In the genomic region with DNA sequence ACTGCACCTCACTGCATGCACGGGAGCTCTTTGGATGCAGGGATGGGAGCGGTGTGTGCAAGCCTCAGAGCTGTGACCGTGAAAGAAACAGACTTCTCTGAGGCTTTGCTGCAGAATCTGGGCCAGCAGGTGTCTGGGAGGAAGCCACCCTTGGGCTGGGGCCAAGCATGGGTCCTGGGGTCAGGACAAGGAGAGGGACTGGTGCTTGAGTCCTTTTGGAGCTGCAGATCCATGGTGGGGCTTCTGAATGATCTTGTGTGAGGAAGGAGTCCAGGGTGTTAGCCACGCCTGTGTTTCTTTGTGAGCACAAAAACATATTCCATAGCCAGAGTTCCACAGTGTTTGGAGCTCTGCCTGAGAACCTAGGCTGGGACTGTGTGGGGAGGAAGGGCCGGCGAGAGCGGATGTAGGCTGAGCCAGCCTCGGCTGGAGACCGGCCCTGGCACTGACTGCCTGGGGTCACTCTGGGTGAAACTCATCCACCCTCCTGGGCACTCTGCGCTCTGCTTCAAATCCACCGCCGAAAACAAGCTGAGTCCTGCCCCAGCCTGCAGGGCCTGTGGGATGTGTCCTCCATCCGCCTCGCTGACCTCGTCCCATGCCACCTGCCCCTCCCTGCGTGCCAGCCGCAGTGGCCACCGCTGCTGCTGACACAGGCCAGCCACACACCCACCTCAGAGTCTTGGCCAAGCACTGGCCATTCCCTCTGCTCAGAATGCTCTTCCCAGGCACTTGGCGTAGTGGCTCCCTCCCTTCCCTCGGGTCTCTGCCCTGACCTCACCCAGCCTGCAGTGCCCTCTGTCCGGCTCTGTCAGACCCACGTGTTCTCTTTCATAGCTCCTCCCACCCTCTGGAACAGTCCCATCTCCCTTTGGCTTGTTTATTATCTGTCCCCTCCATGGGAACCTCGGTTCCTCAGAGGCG, we compare ENCODE assay signal across 8 cellular contexts. TPM values are rescaled to one million over a fixed set of nuclear protein-coding genes. Genes with fewer than 3 reads are reported as not detected.
A peak's percentile ranks its signal among the peaks of the same experiment; 100 is the strongest.
DNase-seq lines count a peak whose midpoint lies in the region; ATAC-seq and TF ChIP-seq lines count a peak whose summit lies in the region.

No MANE protein-coding gene starts in this region.

- H3K79me2 ChIP-seq in hepatocyte (peaks cover 72% of the 10 kb centered on the region), Karpas-422 (ENCODE audit: low read length) (no peaks in the 10 kb centered on the region)

- H3K9me2 ChIP-seq in hepatocyte (replicated peaks; ENCODE audit: insufficient read depth) (no peaks in the 10 kb centered on the region), Karpas-422 (replicated peaks; ENCODE audit: insufficient read depth, low read length) (no peaks in the 10 kb centered on the region)

- H3K27me3 ChIP-seq in hepatocyte (no peaks in the 10 kb centered on the region), BE2C (no peaks in the 10 kb centered on the region), Karpas-422 (ENCODE audit: low read length) (no peaks in the 10 kb centered on the region)

- H3K36me3 ChIP-seq in hepatocyte (replicated peaks; ENCODE audit: insufficient read depth, low read depth): no peaks in the 10 kb centered on the region
- peaks cover 2% of the 10 kb centered on the region; the same call in 1 of the 2 replicates for H3K36me3 ChIP-seq in BE2C
- H3K36me3 ChIP-seq in Karpas-422 (ENCODE audit: insufficient read depth, low read length): no peaks in the 10 kb centered on the region

- no peak for ATAC-seq in GM21786 (IDR thresholded peaks at IDR 0.05; ENCODE audit: unreplicated experiment)

- in situ Hi-C loops in astrocyte of the spinal cord (cut with HindIII; ENCODE audit: low sequenced_read_pairs): no loop called here

- H3K9me3 ChIP-seq in hepatocyte (ENCODE audit: low read depth) (no peaks in the 10 kb centered on the region), BE2C (no peaks in the 10 kb centered on the region), Karpas-422 (ENCODE audit: low read length) (no peaks in the 10 kb centered on the region)

- no peak for TF ChIP-seq CTCF in astrocyte of the spinal cord (IDR thresholded peaks at IDR 0.05; ENCODE audit: low read depth, low read length)
- no peak for TF ChIP-seq CTCF in hepatocyte (IDR thresholded peaks at IDR 0.05; ENCODE audit: poor library complexity)
- TF ChIP-seq CTCF in BE2C (IDR thresholded peaks at IDR 0.05; ENCODE audit: low read depth, low read length): no peak

- no peak overlapping the region for H2AFZ ChIP-seq in hepatocyte
- no peak overlapping the region for H2AFZ ChIP-seq in Karpas-422 (ENCODE audit: low read length)

- peak; percentile 72 for DNase-seq in EH (ENCODE audit: low read depth)
- peak; percentile 65 for DNase-seq in astrocyte of the spinal cord (ENCODE audit: low read depth, low spot score)
- no peak for DNase-seq in hepatocyte (ENCODE audit: low spot score)
- DNase-seq in putamen (ENCODE audit: low spot score): peak; percentile 77
- no peak for DNase-seq in DMS 273 (lab: John Stamatoyannopoulos, UW; ENCODE audit: unreplicated experiment)
- no peak for DNase-seq in BE2C
- DNase-seq in Karpas-422: no peak

- H3K4me3 ChIP-seq in astrocyte of the spinal cord (ENCODE audit: low read depth, low read length) (no peak overlapping the region), hepatocyte (no peak overlapping the region), BE2C (ENCODE audit: low read depth, low read length) (no peak overlapping the region), Karpas-422 (ENCODE audit: low read length) (no peak overlapping the region)

- H3K9ac ChIP-seq in Karpas-422 (ENCODE audit: low read length): no peak overlapping the region

- H4K20me1 ChIP-seq in hepatocyte (ENCODE audit: insufficient read depth, poor library complexity, severe bottlenecking) (peaks cover 2% of the 10 kb centered on the region), Karpas-422 (ENCODE audit: insufficient read depth, low read depth, low read length) (peaks cover 22% of the 10 kb centered on the region)

- H3K4me1 ChIP-seq in hepatocyte (ENCODE audit: insufficient read depth) (peaks cover 29% of the 10 kb centered on the region), BE2C (peaks cover 2% of the 10 kb centered on the region; the same call in 1 of the 2 replicates), Karpas-422 (ENCODE audit: low read length) (no peaks in the 10 kb centered on the region)

- WGBS in hepatocyte (ENCODE audit: low lambda C conversion rate, missing lambda C conversion rate): 91% methylated on average over 24 of the region's 24 CpGs

- H3K4me2 ChIP-seq in hepatocyte (no peak overlapping the region), Karpas-422 (ENCODE audit: low read depth, low read length, poor library complexity, severe bottlenecking) (no peak overlapping the region)

- peak overlapping the region; percentile 98 for H3K27ac ChIP-seq in hepatocyte
- H3K27ac ChIP-seq in Karpas-422 (ENCODE audit: low read length): no peak overlapping the region

RNA-seq across cellular contexts. Expression of a gene that starts 26.7 kb away (rescaled TPM):
- 105 and 107 TPM in 2 replicates for total RNA-seq in hepatocyte
- polyA plus RNA-seq in hepatocyte: 30.1 and 39.1 TPM in 2 replicates
- polyA plus RNA-seq in BE2C (2012; ENCODE audit: insufficient read depth, insufficient read length, low read depth): 103 TPM
- 54.4 and 67.2 TPM in 2 replicates for total RNA-seq in Karpas-422 (2014; rRNA removed; shearing (Covaris generic); ENCODE audit: low replicate concordance)

Comparison
In these comparisons a context has a peak if more than half of its experiments do, and no peak if none do; other contexts are left out.
1. DNase-seq: peak in EH (single experiment), astrocyte of the spinal cord (single experiment) and putamen (single experiment); none in hepatocyte (single experiment), DMS 273 (single experiment), BE2C (single experiment) and Karpas-422 (single experiment).